Comparison of ENCODE assay signal across 2 cellular contexts in the genomic region with DNA sequence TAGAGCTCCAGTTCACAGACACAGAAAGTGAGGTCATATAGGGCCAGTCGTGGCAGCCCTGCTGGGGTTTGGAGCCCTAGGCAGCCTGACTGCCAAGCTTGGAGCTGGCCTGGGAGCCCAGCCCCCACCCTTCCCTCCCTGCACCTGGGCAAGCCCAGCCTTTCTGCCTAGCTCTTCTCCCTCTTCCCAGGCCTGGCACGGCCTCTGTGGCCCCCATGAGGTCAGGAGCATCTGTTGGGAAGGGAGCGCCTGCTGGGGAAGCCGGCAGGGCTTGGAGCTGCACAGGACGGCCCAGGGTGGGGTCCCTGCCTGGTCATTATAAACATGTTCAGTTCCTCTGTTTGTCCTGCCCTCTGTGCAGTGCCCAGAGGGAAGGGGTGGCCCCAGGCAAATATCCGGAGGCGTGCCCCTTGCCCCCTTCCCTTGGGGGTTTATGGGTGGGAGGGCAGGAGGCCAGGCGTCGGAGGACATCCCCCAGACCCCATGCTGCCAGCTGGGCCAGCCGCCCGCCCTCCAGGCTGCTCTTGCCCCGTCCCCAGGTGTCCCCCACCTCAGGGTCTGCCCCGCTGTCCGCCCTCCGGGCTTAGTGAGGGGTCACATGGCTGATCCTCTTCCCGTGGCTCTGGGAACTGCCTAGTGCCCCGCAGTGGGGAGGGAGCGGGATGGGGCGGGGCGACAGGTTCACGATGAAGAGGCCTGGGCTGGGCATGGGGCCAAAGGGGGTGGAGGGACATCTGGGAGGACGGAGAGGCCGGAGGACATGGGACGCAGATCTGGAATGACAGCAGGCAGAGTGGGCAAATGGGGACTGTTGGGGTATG.
TF ChIP-seq lines count a peak whose summit lies in the region.

No MANE protein-coding gene starts in this region.

TF ChIP-seq in IMR-90, 13 proteins besides CTCF, POLR2A, EP300 and RAD21 (continued from another document):
- TF ChIP-seq, protein P1, sequence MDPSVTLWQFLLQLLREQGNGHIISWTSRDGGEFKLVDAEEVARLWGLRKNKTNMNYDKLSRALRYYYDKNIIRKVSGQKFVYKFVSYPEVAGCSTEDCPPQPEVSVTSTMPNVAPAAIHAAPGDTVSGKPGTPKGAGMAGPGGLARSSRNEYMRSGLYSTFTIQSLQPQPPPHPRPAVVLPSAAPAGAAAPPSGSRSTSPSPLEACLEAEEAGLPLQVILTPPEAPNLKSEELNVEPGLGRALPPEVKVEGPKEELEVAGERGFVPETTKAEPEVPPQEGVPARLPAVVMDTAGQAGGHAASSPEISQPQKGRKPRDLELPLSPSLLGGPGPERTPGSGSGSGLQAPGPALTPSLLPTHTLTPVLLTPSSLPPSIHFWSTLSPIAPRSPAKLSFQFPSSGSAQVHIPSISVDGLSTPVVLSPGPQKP (IDR thresholded peaks at IDR 0.05; ENCODE audit: borderline replicate concordance, low read depth, low read length) = no peak
- TF ChIP-seq CHD1 (IDR thresholded peaks at IDR 0.05; ENCODE audit: low read depth, low read length) = no peak
- no peak for TF ChIP-seq MAZ (IDR thresholded peaks at IDR 0.05; ENCODE audit: borderline replicate concordance, low read depth, low read length)
- TF ChIP-seq SMC3 (IDR thresholded peaks at IDR 0.05; ENCODE audit: low read depth, low read length) = no peak
- no peak for TF ChIP-seq BHLHE40 (IDR thresholded peaks at IDR 0.05; ENCODE audit: low read depth, low read length)
- no peak for TF ChIP-seq MAFK (IDR thresholded peaks at IDR 0.05; ENCODE audit: low read depth, low read length)
- TF ChIP-seq, protein P2, sequence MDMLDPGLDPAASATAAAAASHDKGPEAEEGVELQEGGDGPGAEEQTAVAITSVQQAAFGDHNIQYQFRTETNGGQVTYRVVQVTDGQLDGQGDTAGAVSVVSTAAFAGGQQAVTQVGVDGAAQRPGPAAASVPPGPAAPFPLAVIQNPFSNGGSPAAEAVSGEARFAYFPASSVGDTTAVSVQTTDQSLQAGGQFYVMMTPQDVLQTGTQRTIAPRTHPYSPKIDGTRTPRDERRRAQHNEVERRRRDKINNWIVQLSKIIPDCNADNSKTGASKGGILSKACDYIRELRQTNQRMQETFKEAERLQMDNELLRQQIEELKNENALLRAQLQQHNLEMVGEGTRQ (IDR thresholded peaks at IDR 0.05; ENCODE audit: low read depth, low read length) = no peak

TF ChIP-seq in HEK293T, 16 proteins besides CTCF, POLR2A, EP300 and RAD21 (continued from another document):
- TF ChIP-seq ELF4 (IDR thresholded peaks at IDR 0.05) (no peak), LEF1 (IDR thresholded peaks at IDR 0.05; ENCODE audit: borderline replicate concordance) (no peak), TARDBP (IDR thresholded peaks at IDR 0.05) (no peak), FOXM1 (IDR thresholded peaks at IDR 0.05; ENCODE audit: borderline replicate concordance) (no peak), FOXA1 (IDR thresholded peaks at IDR 0.05) (no peak), NFRKB (IDR thresholded peaks at IDR 0.05) (no peak), HDGF (IDR thresholded peaks at IDR 0.05; ENCODE audit: borderline replicate concordance) (no peak), CTBP1 (IDR thresholded peaks at IDR 0.05; ENCODE audit: borderline replicate concordance) (no peak)
- TF ChIP-seq, protein P3, sequence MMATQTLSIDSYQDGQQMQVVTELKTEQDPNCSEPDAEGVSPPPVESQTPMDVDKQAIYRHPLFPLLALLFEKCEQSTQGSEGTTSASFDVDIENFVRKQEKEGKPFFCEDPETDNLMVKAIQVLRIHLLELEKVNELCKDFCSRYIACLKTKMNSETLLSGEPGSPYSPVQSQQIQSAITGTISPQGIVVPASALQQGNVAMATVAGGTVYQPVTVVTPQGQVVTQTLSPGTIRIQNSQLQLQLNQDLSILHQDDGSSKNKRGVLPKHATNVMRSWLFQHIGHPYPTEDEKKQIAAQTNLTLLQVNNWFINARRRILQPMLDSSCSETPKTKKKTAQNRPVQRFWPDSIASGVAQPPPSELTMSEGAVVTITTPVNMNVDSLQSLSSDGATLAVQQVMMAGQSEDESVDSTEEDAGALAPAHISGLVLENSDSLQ (IDR thresholded peaks at IDR 0.05) = no peak
